In the genomic region with DNA sequence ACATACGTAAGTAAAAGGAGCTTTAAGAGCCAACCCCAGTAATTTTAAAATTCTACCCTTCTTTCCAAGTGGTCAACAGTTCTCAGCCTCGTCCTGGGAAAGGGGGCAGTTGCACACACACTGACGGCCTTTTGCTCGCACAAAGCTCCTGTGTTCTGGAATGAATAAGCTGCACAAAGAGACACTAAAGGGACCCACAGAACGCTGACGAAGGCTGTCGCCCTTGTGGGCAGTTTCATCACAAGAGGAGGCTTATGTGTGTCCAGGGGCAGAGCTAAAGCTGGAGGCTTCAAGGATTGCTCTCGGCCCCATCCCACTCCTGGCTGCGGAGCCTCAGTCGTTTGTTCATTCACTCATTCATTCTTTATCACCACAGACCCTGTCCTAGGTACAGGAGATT, we compare ENCODE assay signal across 17 cellular contexts.
A peak's percentile ranks its signal among the peaks of the same experiment; 100 is the strongest.
DNase-seq lines count a peak whose midpoint lies in the region; FAIRE-seq and TF ChIP-seq lines count a peak whose summit lies in the region.
"Had no signal": no experiment of that assay in that cellular context is flagged by ENCODE, and none has a peak within 500 bp of the region (broad histone marks: within the 10 kb centered on the region; RNA-seq: fewer than 3 reads in every experiment).

No MANE protein-coding gene starts in this region.

- peaks cover 7 to 25% (median 11%) of the 10 kb centered on the region in 5 experiments for H3K9me3 Mint-ChIP-seq in brain

- intact Hi-C loops in posterior vena cava (cut with DNase I) = no loop called here

- H3K27me3 Mint-ChIP-seq in brain = no peaks in the 10 kb centered on the region

- FAIRE-seq in GM12891 (lab: Jason Lieb, UNC) = no peak
- FAIRE-seq: bronchial epithelial cell, pancreas, small intestine had no signal

- peak overlapping the region in 4 of 5 experiments; percentile 52 to 85 (median 79) for H3K27ac Mint-ChIP-seq in brain

- no peak overlapping the region for H3K4me3 ChIP-seq in MG63
- H3K4me3 ChIP-seq: pancreas, Peyer's patch, vagina had no signal

- H3K27ac ChIP-seq in layer of hippocampus (ENCODE audit: low read depth, low read length) = peak overlapping the region; percentile 85
- H3K27ac ChIP-seq: pancreas, Peyer's patch, vagina had no signal

- TF ChIP-seq CTCF in brain (conservative IDR thresholded peaks at IDR 0.05) = no peak

- DNase-seq in Ammon's horn (ENCODE audit: low spot score) (peak; percentile 96), posterior vena cava (ENCODE audit: low spot score) (peak; percentile 19), islet precursor cell (no peak), MG63 (no peak), GM12891 (ENCODE audit: insufficient read length, low spot score) (no peak), activated gamma-delta T cell (lab: John Stamatoyannopoulos, UW) (no peak)
- DNase-seq: ACHN; activated CD4-positive, CD25-positive, alpha-beta regulatory T cell; NCI-H1694 treated with DMSO at 0.1 percent for 48 hours; Peyer's patch; small intestine; stimulated activated CD4-positive, alpha-beta T cell treated with anti-CD3 and anti-CD28 coated beads, Interleukin-2, amount 100 ng/mL, for 48 hours had no signal

- peaks cover under 1% of the 10 kb centered on the region; the same call in 1 of the 2 replicates for H3K9me3 ChIP-seq in MG63
- H3K9me3 ChIP-seq: pancreas, Peyer's patch, vagina had no signal

- TF ChIP-seq POLR2A in GM12891 (IDR thresholded peaks at IDR 0.05; ENCODE audit: low read depth, low read length) = no peak

- peak overlapping the region in 1 of 5 experiments; percentile 61 for H3K4me3 Mint-ChIP-seq in brain

- H3K4me1 Mint-ChIP-seq in brain = peaks cover 13% of the 10 kb centered on the region

- H3K36me3 Mint-ChIP-seq in brain = no peaks in the 10 kb centered on the region

- no peaks in the 10 kb centered on the region for H3K36me3 ChIP-seq in MG63
- H3K36me3 ChIP-seq: pancreas, Peyer's patch, vagina had no signal

- no peaks in the 10 kb centered on the region for H3K27me3 ChIP-seq in layer of hippocampus (ENCODE audit: control insufficient read depth, insufficient read depth, low read length)
- H3K27me3 ChIP-seq in MG63 = peaks cover 5% of the 10 kb centered on the region
- H3K27me3 ChIP-seq: pancreas, Peyer's patch, vagina had no signal

TF ChIP-seq in GM12891, 5 proteins besides CTCF, POLR2A, EP300 and RAD21:
- no peak for TF ChIP-seq POLR2AphosphoS5 (IDR thresholded peaks at IDR 0.05; ENCODE audit: low read depth, low read length)
TF ChIP-seq in GM12891: peak in this region for 0.

Comparison
In these comparisons a context has a peak if more than half of its experiments do, and no peak if none do; other contexts are left out.
1. DNase-seq: peak in Ammon's horn (single experiment) and posterior vena cava (single experiment); none in islet precursor cell (single experiment), MG63 (single experiment), GM12891 (single experiment) and activated gamma-delta T cell (single experiment).